ENCODE assay signal across 21 cellular contexts in the genomic region with DNA sequence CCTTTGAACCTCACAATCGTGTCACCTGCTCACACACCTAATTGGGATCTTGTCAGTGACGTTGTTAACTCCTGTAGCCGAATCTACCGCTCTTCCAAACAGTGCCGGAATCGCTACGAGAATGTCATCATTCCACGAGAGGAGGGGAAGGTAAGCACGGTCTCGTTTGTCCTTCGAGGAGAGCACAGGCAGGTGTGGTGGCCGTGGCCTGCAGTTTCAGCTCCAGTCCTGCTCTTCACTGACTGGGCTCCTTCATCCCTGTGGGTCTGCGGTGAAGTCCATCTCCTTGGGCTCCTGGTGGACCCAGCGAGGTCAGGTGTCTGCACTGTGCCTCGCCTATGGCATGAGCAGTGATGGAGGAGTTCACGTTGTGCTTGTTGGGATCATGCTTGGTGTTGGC.
"Had no signal": no experiment of that assay in that cellular context is flagged by ENCODE, and none has a peak within 500 bp of the region (broad histone marks: within the 10 kb centered on the region; RNA-seq: fewer than 3 reads in every experiment).

No MANE protein-coding gene starts in this region.

- H2AFZ ChIP-seq: neural progenitor cell, parathyroid adenoma had no signal

- DNase-seq: activated B cell treated with CpG ODN at 0.5 μM for 24 hours; activated CD4-positive, alpha-beta T cell treated with anti-CD3 and anti-CD28 coated beads, Interleukin-2, amount 50 U/mL, for 1 hour; activated CD8-positive, alpha-beta T cell treated with anti-CD3 and anti-CD28 coated beads for 36 hours; activated naive CD4-positive, alpha-beta T cell; activated T-cell treated with anti-CD3 and anti-CD28 coated beads, Interleukin-2, amount 50 U/mL, for 4 hours; colonic mucosa; effector CD8-positive, alpha-beta T cell; left ventricle myocardium inferior; occipital lobe; right cardiac atrium; stimulated activated CD4-positive, alpha-beta T cell treated with anti-CD3 and anti-CD28 coated beads, Interleukin-2, amount 100 ng/mL, for 48 hours; stimulated activated naive CD8-positive, alpha-beta T cell treated with anti-CD3 and anti-CD28 coated beads, Interleukin-15, Interleukin-2, amounts not matched to agents 100 U/mL and 50 U/mL, for 24 hours had no signal

- H3K27me3 ChIP-seq: breast epithelium, colonic mucosa, neural progenitor cell had no signal

- H3K4me2 ChIP-seq: neural progenitor cell had no signal

- ATAC-seq: activated CD8-positive, alpha-beta T cell treated with anti-CD3 and anti-CD28 coated beads for 36 hours; activated naive CD4-positive, alpha-beta T cell treated with anti-CD3 and anti-CD28 coated beads, Interleukin-2, amount 50 U/mL, for 72 hours; activated T-cell treated with anti-CD3 and anti-CD28 coated beads, Interleukin-2, amount 50 U/mL, for 4 hours; naive thymus-derived CD8-positive, alpha-beta T cell; right cardiac atrium; stimulated activated naive CD8-positive, alpha-beta T cell treated with anti-CD3 and anti-CD28 coated beads, Interleukin-15, Interleukin-2, amounts not matched to agents 100 U/mL and 50 U/mL, for 24 hours had no signal

- H3K4me3 ChIP-seq: breast epithelium, colonic mucosa, left ventricle myocardium inferior, neural progenitor cell, thoracic aorta had no signal

- FAIRE-seq: endometrium, frontal cortex, islet of Langerhans had no signal

- H3K4me1 ChIP-seq: breast epithelium, colonic mucosa, left ventricle myocardium inferior, neural progenitor cell, parathyroid adenoma had no signal

- H3K27ac ChIP-seq: breast epithelium, colonic mucosa, left ventricle myocardium inferior, neural progenitor cell, parathyroid adenoma, thoracic aorta had no signal

- H3K9ac ChIP-seq: neural progenitor cell, parathyroid adenoma had no signal

- H3K9me3 ChIP-seq: breast epithelium, colonic mucosa, left ventricle myocardium inferior, thoracic aorta had no signal
